8 cellular contexts compared by ENCODE assay signal in the genomic region with DNA sequence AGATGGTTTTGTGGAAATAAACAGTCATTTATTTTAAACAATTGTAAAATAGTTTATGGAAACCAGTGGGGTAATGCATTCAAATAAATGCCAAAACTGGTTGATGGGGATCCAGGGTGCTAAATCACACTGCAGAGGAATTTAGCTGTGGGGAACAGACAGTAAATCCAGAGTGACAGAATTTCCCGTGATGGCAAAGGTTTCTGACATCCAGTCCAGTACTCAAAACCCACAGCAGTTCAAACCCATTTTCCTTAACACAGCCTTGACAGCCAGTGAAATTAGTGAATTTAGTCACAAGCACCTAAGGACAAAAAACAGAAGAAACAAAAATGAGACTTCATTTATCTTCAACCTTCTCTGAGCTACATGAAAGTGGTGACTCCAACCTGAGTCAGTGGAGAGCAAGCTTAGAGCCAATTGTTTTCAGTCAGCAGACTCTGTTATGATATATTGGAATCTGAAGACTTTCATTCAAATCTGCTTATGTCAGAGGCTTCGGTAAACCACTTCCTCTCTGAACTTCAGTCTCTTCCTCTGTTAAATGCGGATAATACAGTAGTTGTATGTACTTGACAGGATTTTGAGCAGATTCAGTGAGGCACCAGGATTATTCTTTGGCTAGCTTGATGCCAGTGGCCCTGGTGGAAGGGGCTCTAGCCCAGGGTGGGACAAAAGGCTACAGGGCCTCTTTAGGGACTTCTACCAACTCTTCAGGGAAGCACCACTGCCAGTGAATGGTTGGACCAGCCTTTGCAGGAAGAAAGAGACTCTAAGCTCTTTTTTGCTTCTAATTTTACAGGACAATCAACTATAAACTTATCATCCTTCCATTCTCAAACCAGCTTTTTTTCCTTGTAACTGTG.
A peak's percentile ranks its signal among the peaks of the same experiment; 100 is the strongest.
DNase-seq lines count a peak whose midpoint lies in the region; ATAC-seq lines count a peak whose summit lies in the region.

No MANE protein-coding gene starts in this region.

- no peaks in the 10 kb centered on the region for H3K27me3 ChIP-seq in muscle layer of duodenum (ENCODE audit: low read depth, low read length)

- H3K9me3 ChIP-seq in muscle layer of duodenum (ENCODE audit: control insufficient read depth in 1 of 2, low read length in 2 of 2) = no peaks in the 10 kb centered on the region

- H3K27ac ChIP-seq in muscle layer of duodenum (ENCODE audit: low read length) = peak overlapping the region; percentile 57

- no peaks in the 10 kb centered on the region for H3K36me3 ChIP-seq in muscle layer of duodenum (ENCODE audit: control insufficient read depth in 1 of 2, insufficient read depth in 2 of 2, low read length in 2 of 2)

- ATAC-seq in GM19467 (IDR thresholded peaks at IDR 0.05; ENCODE audit: unreplicated experiment) (no peak), GM18861 (IDR thresholded peaks at IDR 0.05; ENCODE audit: unreplicated experiment) (no peak)

- no peak overlapping the region for H3K4me3 ChIP-seq in muscle layer of duodenum (ENCODE audit: low read depth in 1 of 2, low read length in 2 of 2)

- DNase-seq in EL (peak; percentile 94), NOMO-1 (lab: John Stamatoyannopoulos, UW; ENCODE audit: unreplicated experiment in 2 of 2) (peak; percentile 2 to 67), amniotic stem cell (lab: John Stamatoyannopoulos, UW) (peak; percentile 51), DMS153 (lab: John Stamatoyannopoulos, UW) (no peak), NCI-H2196 treated with DMSO at 0.1 percent for 48 hours (lab: John Stamatoyannopoulos, UW; ENCODE audit: unreplicated experiment) (no peak)

- peaks cover 0 to 15% of the 10 kb centered on the region in 2 donors for H3K4me1 ChIP-seq in muscle layer of duodenum (ENCODE audit: control insufficient read depth in 1 of 2, insufficient read depth in 2 of 2, low read length in 2 of 2)

Comparison
In these comparisons a context has a peak if more than half of its experiments do, and no peak if none do; other contexts are left out.
1. DNase-seq: peak in EL (single experiment), NOMO-1 (2 of 2) and amniotic stem cell (single experiment); none in DMS153 (single experiment) and NCI-H2196 treated with DMSO at 0.1 percent for 48 hours (single experiment).